Comparison of ENCODE assay signal across 21 cellular contexts in the genomic region with DNA sequence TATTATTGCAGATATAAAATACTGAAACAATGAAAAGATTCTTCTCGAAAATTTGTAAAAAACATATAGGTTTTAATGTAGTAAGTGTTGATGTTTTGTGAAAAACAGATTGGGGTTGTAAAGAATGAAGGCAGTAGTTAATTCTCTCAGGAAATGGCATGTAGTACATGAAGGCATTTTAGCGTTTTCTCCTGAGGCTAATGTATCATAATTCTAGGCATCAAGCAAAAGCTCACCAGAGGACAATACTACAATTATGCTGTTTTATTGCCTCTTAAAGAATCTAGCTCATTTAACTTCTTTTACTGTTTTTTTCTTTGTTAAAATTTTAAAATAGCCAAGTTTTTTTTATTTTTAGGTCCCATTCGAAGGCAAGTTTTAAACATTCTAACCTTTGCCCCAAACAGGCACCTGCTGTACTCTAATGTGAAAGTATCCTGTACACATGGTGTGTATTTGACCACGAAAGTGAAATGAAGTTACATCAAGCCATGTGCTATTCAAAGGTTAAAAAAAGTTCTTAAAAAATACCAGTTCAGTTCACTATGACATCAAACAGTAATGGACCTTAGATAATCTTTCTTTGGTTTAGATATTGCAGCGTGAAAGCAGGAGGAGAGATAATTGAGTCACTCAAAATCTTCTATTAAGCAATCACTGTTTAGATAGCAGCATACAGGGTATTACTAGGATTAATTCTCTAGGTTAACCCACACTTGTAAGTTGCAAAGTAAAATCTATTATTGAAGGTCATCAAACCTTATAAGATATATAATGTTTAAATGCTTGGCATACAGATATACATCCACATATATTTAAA.
"Had no signal": no experiment of that assay in that cellular context is flagged by ENCODE, and none has a peak within 500 bp of the region (broad histone marks: within the 10 kb centered on the region; RNA-seq: fewer than 3 reads in every experiment).

No MANE protein-coding gene starts in this region.

- H3K27me3 ChIP-seq: neural progenitor cell, sigmoid colon, upper lobe of left lung had no signal

- DNase-seq: activated CD4-positive, alpha-beta T cell treated with anti-CD3 and anti-CD28 coated beads, Interleukin-2, amount 10 ng/mL, durations not matched to agents 7 days and 5 days; activated CD4-positive, CD25-positive, alpha-beta regulatory T cell treated with anti-CD3 and anti-CD28 coated beads, Interleukin-2, amount 50 U/mL, for 72 hours; activated T-cell treated with anti-CD3 and anti-CD28 coated beads, Interleukin-2, amount 50 U/mL, for 1 hour; amniotic stem cell; cerebellar nuclear complex; foreskin fibroblast; immature natural killer cell; left ventricle myocardium inferior; mammary epithelial cell; naive thymus-derived CD8-positive, alpha-beta T cell; posterior cingulate gyrus; retina; sigmoid colon; spleen; stimulated activated CD4-positive, alpha-beta T cell treated with anti-CD3 and anti-CD28 coated beads, Interleukin-4, amount 100 ng/mL, for 1 hour; stimulated activated naive CD8-positive, alpha-beta T cell treated with anti-CD3 and anti-CD28 coated beads, Interleukin-15, Interleukin-2, amounts not matched to agents 100 U/mL and 50 U/mL, for 24 hours; T-helper 1 cell; upper lobe of left lung; WERI-Rb-1 had no signal

- H3K4me2 ChIP-seq: neural progenitor cell had no signal

- ATAC-seq: activated T-helper 17 cell treated with anti-CD3 and anti-CD28 coated beads, Interleukin-2, amount 50 U/mL, for 72 hours; naive thymus-derived CD8-positive, alpha-beta T cell; stimulated activated naive CD8-positive, alpha-beta T cell treated with anti-CD3 and anti-CD28 coated beads, Interleukin-15, Interleukin-2, amounts not matched to agents 100 U/mL and 50 U/mL, for 24 hours had no signal

- H3K9ac ChIP-seq: neural progenitor cell had no signal

- H3K36me3 ChIP-seq: left ventricle myocardium inferior, neural progenitor cell, sigmoid colon, spleen, upper lobe of left lung, WERI-Rb-1 had no signal

- H3K27ac ChIP-seq: left ventricle myocardium inferior, neural progenitor cell, sigmoid colon, spleen, upper lobe of left lung, WERI-Rb-1 had no signal

- H3K4me3 ChIP-seq: left ventricle myocardium inferior, neural progenitor cell, sigmoid colon, spleen, upper lobe of left lung had no signal

- H3K9me3 ChIP-seq: left ventricle myocardium inferior, sigmoid colon, spleen, upper lobe of left lung had no signal

- H3K4me1 ChIP-seq: sigmoid colon, spleen, upper lobe of left lung had no signal

- H2AFZ ChIP-seq: neural progenitor cell had no signal
